In genomic region chr3:66302288-66302687, GRCh38 we compare ENCODE assay signal across 2 cellular contexts.
TF ChIP-seq lines count a peak whose summit lies in the region.

No MANE protein-coding gene starts in this region.

TF ChIP-seq in liver, 16 proteins besides CTCF, POLR2A, EP300 and RAD21 (continued from another document):
- no peak for TF ChIP-seq ZBTB33 (IDR thresholded peaks at IDR 0.05)

TF ChIP-seq in HepG2, 621 proteins besides CTCF, POLR2A, EP300 and RAD21 (continued from another document):
- no peak for TF ChIP-seq TRAFD1 (CRISPR knock-in tag; IDR thresholded peaks at IDR 0.05; ENCODE audit: borderline replicate concordance)
- no peak for TF ChIP-seq TBP (CRISPR knock-in tag; IDR thresholded peaks at IDR 0.05)
- TF ChIP-seq EHMT2 (IDR thresholded peaks at IDR 0.05; ENCODE audit: borderline replicate concordance, low read depth, low read length), result no peak
- no peak for TF ChIP-seq UBTF (CRISPR knock-in tag; IDR thresholded peaks at IDR 0.05)
- TF ChIP-seq ZNF572 (CRISPR knock-in tag; IDR thresholded peaks at IDR 0.05), result no peak
TF ChIP-seq in HepG2: peak in this region for 0.
